8 cellular contexts compared by ENCODE assay signal in genomic region chr5:180811012-180811622, GRCh38. TPM values are rescaled to one million over a fixed set of nuclear protein-coding genes. Genes with fewer than 3 reads are reported as not detected.
DNase-seq lines count a peak whose midpoint lies in the region; ATAC-seq and TF ChIP-seq lines count a peak whose summit lies in the region.

No MANE protein-coding gene starts in this region.

- H3K27ac Mint-ChIP-seq in GM23338 = peak overlapping the region; percentile 92

- H3K4me3 ChIP-seq in GM23338 (peak overlapping the region; percentile 95), RWPE2 (ENCODE audit: severe bottlenecking) (peak overlapping the region; percentile 43), fibroblast of mammary gland (ENCODE audit: control insufficient read depth, low read depth, low read length) (peak overlapping the region; percentile 86), sigmoid colon (peak overlapping the region; percentile 59 to 77 (median 68))

- peaks cover 14% of the 10 kb centered on the region; the same call in 1 of the 3 replicates for H3K36me3 Mint-ChIP-seq in GM23338 (ENCODE audit: low read depth)

- H3F3A ChIP-seq in GM23338 (replicated peaks; ENCODE audit: low read depth) = peaks cover 8% of the 10 kb centered on the region; the same call in 1 of the 2 replicates

- no peaks in the 10 kb centered on the region for H3K9me2 ChIP-seq in GM23338 (ENCODE audit: insufficient read depth)

- H3K4me1 ChIP-seq in GM23338 (ENCODE audit: insufficient read depth) = peaks cover 25% of the 10 kb centered on the region
- peaks cover 31% of the 10 kb centered on the region for H3K4me1 ChIP-seq in RWPE2 (ENCODE audit: insufficient read depth, poor library complexity, severe bottlenecking)
- peaks cover 0 to 42% (median 41%) of the 10 kb centered on the region in 4 donors for H3K4me1 ChIP-seq in sigmoid colon

- ATAC-seq in GM23338 = no peak
- no peak for ATAC-seq in RWPE2 (ENCODE audit: low read depth)
- ATAC-seq in HG03565 (IDR thresholded peaks at IDR 0.05; ENCODE audit: unreplicated experiment) = no peak
- ATAC-seq in GM21576 (IDR thresholded peaks at IDR 0.05; ENCODE audit: unreplicated experiment) = no peak
- no peak for ATAC-seq in HG03139 (IDR thresholded peaks at IDR 0.05; ENCODE audit: unreplicated experiment)

- H3K4me2 ChIP-seq in GM23338 = peak overlapping the region; percentile 90

- H3K27me3 ChIP-seq in GM23338 (ENCODE audit: insufficient read depth) (no peaks in the 10 kb centered on the region), RWPE2 (ENCODE audit: insufficient read depth, poor library complexity, severe bottlenecking) (no peaks in the 10 kb centered on the region), sigmoid colon (no peaks in the 10 kb centered on the region)

- intact Hi-C loops in sigmoid colon (cut with DNase I) = loop anchor here (5.0 kb wide), 1 partner anchor 436 kb away; no protein-coding TSS in a partner anchor

- TF ChIP-seq CTCF in GM23338 (conservative IDR thresholded peaks at IDR 0.05; ENCODE audit: low read depth in 2 of 2) (no peak), RWPE2 (IDR thresholded peaks at IDR 0.05; ENCODE audit: poor library complexity, severe bottlenecking) (no peak), fibroblast of mammary gland (conservative IDR thresholded peaks at IDR 0.05; ENCODE audit: control insufficient read depth, insufficient read depth, low read depth, low read length) (no peak), sigmoid colon (IDR thresholded peaks at IDR 0.05) (no peak)

- H3K9me3 ChIP-seq in RWPE2 (ENCODE audit: severe bottlenecking) (no peaks in the 10 kb centered on the region), sigmoid colon (no peaks in the 10 kb centered on the region)

- WGBS in sigmoid colon, 2 donors = 7 to 10% methylated on average over 22 of the region's 22 CpGs

- H3K36me3 ChIP-seq in GM23338 (ENCODE audit: insufficient read depth) = no peaks in the 10 kb centered on the region
- no peaks in the 10 kb centered on the region for H3K36me3 ChIP-seq in RWPE2 (ENCODE audit: low read depth)
- peaks cover 0 to 9% (median 0%) of the 10 kb centered on the region in 4 donors for H3K36me3 ChIP-seq in sigmoid colon

- no peak for TF ChIP-seq EP300 in sigmoid colon (IDR thresholded peaks at IDR 0.05)

- peak overlapping the region; percentile 94; the same call in 1 of the 2 replicates for H2AFZ ChIP-seq in GM23338

- H4K20me1 ChIP-seq in GM23338 (replicated peaks; ENCODE audit: insufficient read depth) = no peaks in the 10 kb centered on the region

- DNase-seq in GM23338 (ENCODE audit: low spot score) (no peak), RWPE2 (ENCODE audit: low spot score) (no peak), fibroblast of mammary gland (ENCODE audit: low read depth) (no peak), sigmoid colon (peak; percentile 83), LoVo (ENCODE audit: low spot score) (no peak)

- peaks cover 25% of the 10 kb centered on the region for H3K79me2 ChIP-seq in GM23338 (replicated peaks; ENCODE audit: insufficient read depth)

- no peak for TF ChIP-seq POLR2A in sigmoid colon (IDR thresholded peaks at IDR 0.05)

- peaks cover 55% of the 10 kb centered on the region for H3K4me1 Mint-ChIP-seq in GM23338

- peak overlapping the region; percentile 72 for H3K4me3 Mint-ChIP-seq in GM23338

- H3K27ac ChIP-seq in GM23338 (ENCODE audit: low read depth) (peak overlapping the region; percentile 100), RWPE2 (ENCODE audit: poor library complexity, severe bottlenecking) (peak overlapping the region; percentile 82), sigmoid colon (peak overlapping the region; percentile 93 to 99 (median 98))

- peaks cover 6% of the 10 kb centered on the region for H3K27me3 Mint-ChIP-seq in GM23338 (ENCODE audit: insufficient read depth, low read depth, poor library complexity)

- no peaks in the 10 kb centered on the region; the same call in 2 of the 3 replicates for H3K9me3 Mint-ChIP-seq in GM23338

TF ChIP-seq in GM23338, 12 proteins besides CTCF, POLR2A, EP300 and RAD21 (continues in another document):
- no peak for TF ChIP-seq ZNF114 (CRISPR knock-in tag; IDR thresholded peaks at IDR 0.05)
- no peak for TF ChIP-seq NANOG (IDR thresholded peaks at IDR 0.05; ENCODE audit: borderline replicate concordance)
- TF ChIP-seq ETS1 (IDR thresholded peaks at IDR 0.05) = no peak
- no peak for TF ChIP-seq EZH2 (IDR thresholded peaks at IDR 0.05; ENCODE audit: low read depth, unreplicated experiment)
- TF ChIP-seq JUNB (IDR thresholded peaks at IDR 0.05; ENCODE audit: unreplicated experiment) = no peak
- TF ChIP-seq REST (IDR thresholded peaks at IDR 0.05; ENCODE audit: unreplicated experiment) = no peak
- TF ChIP-seq STAT1 (IDR thresholded peaks at IDR 0.05; ENCODE audit: unreplicated experiment) = no peak
- TF ChIP-seq EZH2phosphoT487 (IDR thresholded peaks at IDR 0.05; ENCODE audit: unreplicated experiment) = no peak

RNA-seq across cellular contexts. Expression of gene MGAT1, which starts 8.5 kb away (rescaled TPM):
- total RNA-seq in GM23338 (2014; rRNA removed; shearing (Covaris generic)) = 81.4 and 97.5 TPM in 2 replicates
- polyA plus RNA-seq in GM23338 (2016; fragmentation: Nextera tagmentation; extraction: Ambion mirVana) = 23.6 and 23.7 TPM in 2 replicates
- total RNA-seq in sigmoid colon = 100 to 1,000 TPM in 3 of 4 donors, 10 to 100 TPM in 1; 94.5 to 149 (median 121) TPM
- 100 to 1,000 TPM in 1 of 3 donors, 10 to 100 TPM in 2; 41.4 to 134 (median 71.2) TPM for polyA plus RNA-seq in sigmoid colon

RNA-seq across cellular contexts. Expression of gene ZFP62, which starts 50.0 kb away (rescaled TPM):
- total RNA-seq in GM23338 (2014; rRNA removed; shearing (Covaris generic)) = 29.6 and 32.9 TPM in 2 replicates
- polyA plus RNA-seq in GM23338 (2016; fragmentation: Nextera tagmentation; extraction: Ambion mirVana) (33.2 and 33.7 TPM in 2 replicates), sigmoid colon (10 to 100 TPM; 12.9 to 23.7 (median 16.2) TPM)
- total RNA-seq in sigmoid colon = 10 to 100 TPM; 18.7 to 34.6 (median 27.3) TPM

Comparison
In these comparisons a context has a peak if more than half of its experiments do, and no peak if none do; other contexts are left out.
1. H3K4me3 ChIP-seq: peak in every context shown above with its lines; median percentile 95 in GM23338; 86 in fibroblast of mammary gland; 68 in sigmoid colon; 43 in RWPE2.